ENCODE assay signal across 8 cellular contexts in the genomic region with DNA sequence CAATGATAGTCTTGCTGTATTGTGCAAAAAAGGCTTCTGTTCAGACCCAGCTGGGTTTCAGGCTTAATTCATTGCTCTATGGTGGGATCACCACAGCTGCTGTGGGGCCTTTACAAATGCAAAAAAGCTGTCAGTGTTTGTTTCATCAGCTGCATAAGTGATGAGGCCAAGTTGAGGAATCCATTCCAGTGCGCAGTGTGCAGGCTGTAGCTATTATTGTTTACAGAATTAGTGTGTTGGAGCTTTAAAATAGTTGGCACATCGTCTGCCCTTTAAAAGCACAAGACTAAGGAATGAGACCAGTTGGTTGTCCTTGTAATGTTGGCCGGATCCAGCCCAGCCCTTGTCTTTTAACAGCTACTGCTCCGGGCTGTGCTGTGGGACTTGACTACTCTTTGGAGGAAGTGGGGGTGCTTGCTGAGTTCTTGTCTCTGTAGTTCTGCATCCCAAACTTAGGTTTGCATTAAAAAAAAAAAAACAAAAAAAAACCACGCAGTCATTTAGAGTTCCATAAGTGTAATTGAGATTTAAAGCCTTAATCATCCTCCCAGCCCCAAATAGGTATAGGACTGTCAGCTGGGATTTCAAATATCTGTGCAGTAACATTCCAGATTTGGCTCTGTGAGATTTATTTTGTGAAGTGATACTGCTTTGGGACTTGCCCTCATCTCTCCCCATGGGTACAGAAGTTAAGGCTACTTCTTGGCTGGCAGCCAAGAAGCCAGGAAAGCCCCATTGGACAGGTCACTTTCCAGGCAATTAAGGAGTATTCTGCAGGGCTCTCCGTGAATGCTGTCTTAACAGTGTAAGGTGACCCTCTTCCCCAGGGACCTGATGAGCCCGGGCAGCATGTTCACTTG. TPM values are rescaled to one million over a fixed set of nuclear protein-coding genes. Genes with fewer than 3 reads are reported as not detected.
DNase-seq lines count a peak whose midpoint lies in the region; ATAC-seq and TF ChIP-seq lines count a peak whose summit lies in the region.

No MANE protein-coding gene starts in this region.

- no peak for ATAC-seq in GM18873 (IDR thresholded peaks at IDR 0.05; ENCODE audit: low FRiP score, unreplicated experiment)
- no peak for ATAC-seq in GM18505 (IDR thresholded peaks at IDR 0.05; ENCODE audit: unreplicated experiment)
- ATAC-seq in GM21447 (IDR thresholded peaks at IDR 0.05; ENCODE audit: unreplicated experiment), result no peak
- no peak for ATAC-seq in left lobe of liver

- peak overlapping the region; percentile 82 for H3K27ac ChIP-seq in cingulate gyrus (ENCODE audit: low read depth, low read length)

- DNase-seq in Ammon's horn (ENCODE audit: low spot score) (peak; percentile 90), Kasumi-1 (lab: John Stamatoyannopoulos, UW) (peak; percentile 36 to 46), middle frontal gyrus (ENCODE audit: extremely low spot score, low spot score) (peak; percentile 71), left lobe of liver (ENCODE audit: low spot score) (no peak)

- TF ChIP-seq POLR2A in GM18505 (IDR thresholded peaks at IDR 0.05; ENCODE audit: borderline replicate concordance, extremely low read depth, insufficient read depth, insufficient read length), result no peak

RNA-seq across cellular contexts. Expression of a gene that starts 19.3 kb away (rescaled TPM):
- total RNA-seq in left lobe of liver, result 3.8 TPM
